26 cellular contexts compared by ENCODE assay signal in the genomic region with DNA sequence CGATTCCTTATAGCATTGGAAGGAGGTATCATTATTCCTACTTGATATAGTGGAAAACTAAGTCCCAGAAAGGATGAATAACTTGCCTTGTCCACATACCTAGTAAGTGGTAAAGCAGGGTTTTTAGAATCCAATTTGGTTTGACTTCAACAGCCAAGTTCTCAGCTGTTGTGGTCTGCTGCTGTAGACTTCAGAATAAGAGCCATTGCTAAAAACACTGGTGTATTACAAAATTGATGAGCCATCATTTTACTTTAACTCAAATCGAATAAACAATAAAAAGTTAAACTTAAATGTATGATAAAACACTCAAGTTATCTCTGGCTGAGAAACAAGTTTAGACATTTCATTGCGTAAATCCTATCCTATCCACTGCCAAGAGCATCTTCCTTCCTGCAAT.
"Had no signal": no experiment of that assay in that cellular context is flagged by ENCODE, and none has a peak within 500 bp of the region (broad histone marks: within the 10 kb centered on the region; RNA-seq: fewer than 3 reads in every experiment).

No MANE protein-coding gene starts in this region.

- H3K27ac ChIP-seq: hepatocyte, left ventricle myocardium inferior, pancreas, prostate gland, sigmoid colon, tibial nerve, upper lobe of left lung, vagina had no signal

- H3K4me2 ChIP-seq: hepatocyte, smooth muscle cell had no signal

- H3K4me3 ChIP-seq: hepatocyte, left ventricle myocardium inferior, lung, pancreas, prostate gland, sigmoid colon, smooth muscle cell, tibial nerve, upper lobe of left lung, vagina had no signal

- H3K27me3 ChIP-seq: hepatocyte, pancreas, sigmoid colon, tibial nerve, upper lobe of left lung, vagina had no signal

- ATAC-seq: naive thymus-derived CD4-positive, alpha-beta T cell; natural killer cell treated with Interleukin-12 subunit alpha and Interleukin-12 subunit beta and Interleukin-15 and Interleukin-18, amount 100 ng/mL, for 72 hours; pancreas; right cardiac atrium; stimulated activated memory B cell treated with anti-CD40 and anti-IgM and Interleukin-4, amounts not matched to agents 10 μg/mL and 1 μg/mL and 100 μg/mL, for 72 hours; stimulated activated naive CD8-positive, alpha-beta T cell treated with anti-CD3 and anti-CD28 coated beads, Interleukin-15, amount 100 ng/mL, for 72 hours had no signal

- H3K79me2 ChIP-seq: hepatocyte had no signal

- H2AFZ ChIP-seq: hepatocyte had no signal

- H3K9me3 ChIP-seq: left ventricle myocardium inferior, pancreas, prostate gland, sigmoid colon, tibial nerve, upper lobe of left lung, vagina had no signal

- H3K4me1 ChIP-seq: left ventricle myocardium inferior, prostate gland, upper lobe of left lung had no signal

- DNase-seq: islet precursor cell; left ventricle myocardium inferior; mesendoderm; naive thymus-derived CD4-positive, alpha-beta T cell; nucleus accumbens; pancreas; posterior cingulate gyrus; retina; right cardiac atrium; sigmoid colon; stimulated activated CD4-positive, alpha-beta T cell treated with anti-CD3 and anti-CD28 coated beads, Interleukin-1b, Interleukin-23, amount 100 ng/mL, for 48 hours; stimulated activated CD4-positive, alpha-beta T cell treated with anti-CD3 and anti-CD28 coated beads, Interleukin-2, amount 100 ng/mL, for 48 hours; stimulated activated CD4-positive, alpha-beta T cell treated with anti-CD3 and anti-CD28 coated beads, Interleukin-4, amount 100 ng/mL, for 4 hours; stimulated activated CD8-positive, alpha-beta memory T cell treated with anti-CD3 and anti-CD28 coated beads, Interleukin-4, amount 100 ng/mL, for 48 hours; stimulated activated naive CD4-positive, alpha-beta T cell treated with Interleukin-2 at 50 U/mL for 16 hours; stimulated activated naive CD8-positive, alpha-beta T cell treated with anti-CD3 and anti-CD28 coated beads, Interleukin-15, amount 100 ng/mL, for 72 hours; substantia nigra; upper lobe of left lung had no signal

- H3K36me3 ChIP-seq: left ventricle myocardium inferior, pancreas, prostate gland, sigmoid colon, tibial nerve, upper lobe of left lung, vagina had no signal

- FAIRE-seq: pancreas had no signal
